2 cellular contexts compared by ENCODE assay signal in the genomic region with DNA sequence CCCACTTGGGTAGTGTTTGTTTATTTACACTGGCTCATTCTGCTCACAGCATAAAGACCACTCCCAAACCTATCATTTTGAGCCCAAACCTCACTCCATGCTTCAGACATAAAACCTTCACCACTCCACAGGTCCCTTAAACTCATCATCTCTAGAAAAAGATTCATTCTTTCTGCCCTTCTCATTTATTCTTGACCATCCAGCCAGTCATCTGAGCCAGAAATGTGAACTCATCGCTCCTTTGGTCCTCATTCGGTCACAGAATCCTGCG.
TF ChIP-seq lines count a peak whose summit lies in the region.

No MANE protein-coding gene starts in this region.

TF ChIP-seq in IMR-90, 13 proteins besides CTCF, POLR2A, EP300 and RAD21:
- TF ChIP-seq NFE2L2 (IDR thresholded peaks at IDR 0.05; ENCODE audit: low read depth, low read length), result no peak
- no peak for TF ChIP-seq BHLHE40 (IDR thresholded peaks at IDR 0.05; ENCODE audit: low read depth, low read length)
- TF ChIP-seq SMC3 (IDR thresholded peaks at IDR 0.05; ENCODE audit: low read depth, low read length), result no peak
- TF ChIP-seq RCOR1 (IDR thresholded peaks at IDR 0.05; ENCODE audit: insufficient replicate concordance, low read length), result no peak
- no peak for TF ChIP-seq MAZ (IDR thresholded peaks at IDR 0.05; ENCODE audit: borderline replicate concordance, low read depth, low read length)
- TF ChIP-seq FOS (IDR thresholded peaks at IDR 0.05; ENCODE audit: low read depth, low read length), result no peak
- no peak for TF ChIP-seq CHD1 (IDR thresholded peaks at IDR 0.05; ENCODE audit: low read depth, low read length)
- TF ChIP-seq, protein P1, sequence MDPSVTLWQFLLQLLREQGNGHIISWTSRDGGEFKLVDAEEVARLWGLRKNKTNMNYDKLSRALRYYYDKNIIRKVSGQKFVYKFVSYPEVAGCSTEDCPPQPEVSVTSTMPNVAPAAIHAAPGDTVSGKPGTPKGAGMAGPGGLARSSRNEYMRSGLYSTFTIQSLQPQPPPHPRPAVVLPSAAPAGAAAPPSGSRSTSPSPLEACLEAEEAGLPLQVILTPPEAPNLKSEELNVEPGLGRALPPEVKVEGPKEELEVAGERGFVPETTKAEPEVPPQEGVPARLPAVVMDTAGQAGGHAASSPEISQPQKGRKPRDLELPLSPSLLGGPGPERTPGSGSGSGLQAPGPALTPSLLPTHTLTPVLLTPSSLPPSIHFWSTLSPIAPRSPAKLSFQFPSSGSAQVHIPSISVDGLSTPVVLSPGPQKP (IDR thresholded peaks at IDR 0.05; ENCODE audit: borderline replicate concordance, low read depth, low read length), result no peak
- TF ChIP-seq, protein P2, sequence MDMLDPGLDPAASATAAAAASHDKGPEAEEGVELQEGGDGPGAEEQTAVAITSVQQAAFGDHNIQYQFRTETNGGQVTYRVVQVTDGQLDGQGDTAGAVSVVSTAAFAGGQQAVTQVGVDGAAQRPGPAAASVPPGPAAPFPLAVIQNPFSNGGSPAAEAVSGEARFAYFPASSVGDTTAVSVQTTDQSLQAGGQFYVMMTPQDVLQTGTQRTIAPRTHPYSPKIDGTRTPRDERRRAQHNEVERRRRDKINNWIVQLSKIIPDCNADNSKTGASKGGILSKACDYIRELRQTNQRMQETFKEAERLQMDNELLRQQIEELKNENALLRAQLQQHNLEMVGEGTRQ (IDR thresholded peaks at IDR 0.05; ENCODE audit: low read depth, low read length), result no peak
- no peak for TF ChIP-seq MAFK (IDR thresholded peaks at IDR 0.05; ENCODE audit: low read depth, low read length)
- no peak for TF ChIP-seq MXI1 (IDR thresholded peaks at IDR 0.05; ENCODE audit: borderline replicate concordance, low read depth, low read length)
- TF ChIP-seq CEBPB (IDR thresholded peaks at IDR 0.05; ENCODE audit: low read depth, low read length), result no peak
- no peak for TF ChIP-seq RFX5 (IDR thresholded peaks at IDR 0.05; ENCODE audit: low read depth, low read length)

TF ChIP-seq in H1, 55 proteins besides CTCF, POLR2A, EP300 and RAD21:
- TF ChIP-seq, protein P2 (IDR thresholded peaks at IDR 0.05; ENCODE audit: low read length), result no peak
- TF ChIP-seq SP2 (IDR thresholded peaks at IDR 0.05; ENCODE audit: low read length) (no peak), GABPA (IDR thresholded peaks at IDR 0.05; ENCODE audit: borderline replicate concordance, insufficient read depth, low read length) (no peak), TBP (IDR thresholded peaks at IDR 0.05; ENCODE audit: low read depth, low read length) (no peak), TAF1 (IDR thresholded peaks at IDR 0.05; ENCODE audit: low read depth, low read length) (no peak), SAP30 (IDR thresholded peaks at IDR 0.05; ENCODE audit: insufficient read depth, insufficient replicate concordance, low read length) (no peak), GTF2F1 (IDR thresholded peaks at IDR 0.05; ENCODE audit: borderline replicate concordance, low read depth, low read length) (no peak)
- TF ChIP-seq, protein P3, sequence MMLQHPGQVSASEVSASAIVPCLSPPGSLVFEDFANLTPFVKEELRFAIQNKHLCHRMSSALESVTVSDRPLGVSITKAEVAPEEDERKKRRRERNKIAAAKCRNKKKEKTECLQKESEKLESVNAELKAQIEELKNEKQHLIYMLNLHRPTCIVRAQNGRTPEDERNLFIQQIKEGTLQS (IDR thresholded peaks at IDR 0.05; ENCODE audit: insufficient read depth, low read depth, low read length), result no peak
- TF ChIP-seq, protein P4, sequence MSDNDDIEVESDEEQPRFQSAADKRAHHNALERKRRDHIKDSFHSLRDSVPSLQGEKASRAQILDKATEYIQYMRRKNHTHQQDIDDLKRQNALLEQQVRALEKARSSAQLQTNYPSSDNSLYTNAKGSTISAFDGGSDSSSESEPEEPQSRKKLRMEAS (IDR thresholded peaks at IDR 0.05), result no peak
TF ChIP-seq in H1: peak in this region for 0.
